In genomic region chr1:84772428-84772943, GRCh38 we compare ENCODE assay signal across 8 cellular contexts.
A peak's percentile ranks its signal among the peaks of the same experiment; 100 is the strongest.
DNase-seq lines count a peak whose midpoint lies in the region; ATAC-seq, FAIRE-seq and TF ChIP-seq lines count a peak whose summit lies in the region.

No MANE protein-coding gene starts in this region.

- no peak overlapping the region for H3K9ac ChIP-seq in neural cell (ENCODE audit: low read length)

- TF ChIP-seq POLR2A in esophagus squamous epithelium (IDR thresholded peaks at IDR 0.05) = no peak

- peak; percentile 67 for ATAC-seq in GM19452 (IDR thresholded peaks at IDR 0.05; ENCODE audit: unreplicated experiment)

- intact Hi-C loops in esophagus squamous epithelium (cut with DNase I) = loop anchor here (10.0 kb wide), 1 partner anchor 162 kb away; no protein-coding TSS in a partner anchor

- no peaks in the 10 kb centered on the region for H4K20me1 ChIP-seq in neural cell (ENCODE audit: insufficient read depth)

- peak; percentile 92 for TF ChIP-seq RAD21 in neural cell (conservative IDR thresholded peaks at IDR 0.05)

- peaks cover 0 to 16% (median 0%) of the 10 kb centered on the region in 4 donors for H3K27me3 ChIP-seq in esophagus squamous epithelium
- no peaks in the 10 kb centered on the region for H3K27me3 ChIP-seq in neural cell (ENCODE audit: insufficient read depth, low read depth, low read length)

- no peak for FAIRE-seq in HTR-8/SVneo (lab: Jason Lieb, UNC)

- TF ChIP-seq EP300 in neural cell (conservative IDR thresholded peaks at IDR 0.05; ENCODE audit: poor library complexity, severe bottlenecking) = no peak

- WGBS in esophagus squamous epithelium, 2 donors = 6 to 16% methylated on average over 6 of the region's 6 CpGs

- peaks cover 0 to 31% (median 20%) of the 10 kb centered on the region in 3 donors for H3K4me1 ChIP-seq in esophagus squamous epithelium

- H3K79me2 ChIP-seq in neural cell (replicated peaks; ENCODE audit: insufficient read depth, low read length) = no peaks in the 10 kb centered on the region

- H2AFZ ChIP-seq in neural cell (ENCODE audit: low read depth, low read length) = peak overlapping the region; percentile 10

- H3K27ac ChIP-seq in esophagus squamous epithelium = peak overlapping the region in 1 of 4 donors; percentile 42
- no peak overlapping the region for H3K27ac ChIP-seq in neural cell (ENCODE audit: low read length)

- DNase-seq in CMK (ENCODE audit: low read depth) = peak; percentile 60
- peak; percentile 67 for DNase-seq in HTR-8/SVneo (ENCODE audit: insufficient read length, low spot score)
- DNase-seq in OCI-M1 (lab: John Stamatoyannopoulos, UW) = peak; percentile 87
- peak; percentile 49 for DNase-seq in activated T-cell treated with anti-CD3 and anti-CD28 coated beads for 48 hours (ENCODE audit: low read depth)
- DNase-seq in esophagus squamous epithelium (lab: John Stamatoyannopoulos, UW) = no peak
- DNase-seq in stromal cell of bone marrow (ENCODE audit: low read depth) = peak; percentile 67

- H3K9me3 ChIP-seq in esophagus squamous epithelium (no peaks in the 10 kb centered on the region), neural cell (ENCODE audit: low read length) (no peaks in the 10 kb centered on the region)

- no peaks in the 10 kb centered on the region for H3F3A ChIP-seq in neural cell (ENCODE audit: insufficient read depth, low read length, poor library complexity, severe bottlenecking)

- H3K4me3 ChIP-seq in esophagus squamous epithelium = no peak overlapping the region
- no peak overlapping the region for H3K4me3 ChIP-seq in neural cell (ENCODE audit: low read length)

- H3K36me3 ChIP-seq in esophagus squamous epithelium (no peaks in the 10 kb centered on the region), neural cell (ENCODE audit: insufficient read depth, low read length) (no peaks in the 10 kb centered on the region)

- H3K9me2 ChIP-seq in neural cell (ENCODE audit: insufficient read depth, low read length) = no peaks in the 10 kb centered on the region

- peak; percentile 63 to 94 (median 90) for TF ChIP-seq CTCF in esophagus squamous epithelium (IDR thresholded peaks at IDR 0.05)
- TF ChIP-seq CTCF in neural cell (IDR thresholded peaks at IDR 0.05; ENCODE audit: poor library complexity, severe bottlenecking) = peak; percentile 93

- H3K4me2 ChIP-seq in neural cell (ENCODE audit: low read length) = no peak overlapping the region

TF ChIP-seq in neural cell, 6 proteins besides CTCF, POLR2A, EP300 and RAD21:
- TF ChIP-seq SMC3 (conservative IDR thresholded peaks at IDR 0.05; ENCODE audit: poor library complexity) (peak; percentile 88), TAF1 (IDR thresholded peaks at IDR 0.05; ENCODE audit: low read depth) (no peak), EZH2 (IDR thresholded peaks at IDR 0.05; ENCODE audit: borderline replicate concordance, insufficient read depth, low read length, poor library complexity, severe bottlenecking) (no peak), MXI1 (conservative IDR thresholded peaks at IDR 0.05; ENCODE audit: poor library complexity, severe bottlenecking) (no peak), REST (IDR thresholded peaks at IDR 0.05; ENCODE audit: borderline replicate concordance) (no peak), POLR2AphosphoS5 (IDR thresholded peaks at IDR 0.05) (no peak)
